In genomic region chr21:34670220-34670961, GRCh38 we compare ENCODE assay signal across 1 cellular context.
TF ChIP-seq lines count a peak whose summit lies in the region.

No MANE protein-coding gene starts in this region.

TF ChIP-seq in GM23338, 12 proteins besides CTCF, POLR2A, EP300 and RAD21 (continued from another document):
- TF ChIP-seq EZH2 (IDR thresholded peaks at IDR 0.05; ENCODE audit: low read depth, unreplicated experiment) (peak; percentile 30), ZNF331 (CRISPR knock-in tag; IDR thresholded peaks at IDR 0.05; ENCODE audit: low read depth) (no peak), EZH2phosphoT487 (IDR thresholded peaks at IDR 0.05; ENCODE audit: unreplicated experiment) (no peak)
